8 cellular contexts compared by ENCODE assay signal in genomic region chr17:55750750-55751641, GRCh38. TPM values are rescaled to one million over a fixed set of nuclear protein-coding genes. Genes with fewer than 3 reads are reported as not detected.
A peak's percentile ranks its signal among the peaks of the same experiment; 100 is the strongest.
DNase-seq lines count a peak whose midpoint lies in the region; ATAC-seq, FAIRE-seq and TF ChIP-seq lines count a peak whose summit lies in the region.

Gene PCTP (plus strand): TSS chr17:55751051. CDS start chr17:55751104, 53 bp downstream.

- peaks cover 41% of the 10 kb centered on the region for H3K79me2 ChIP-seq in mammary epithelial cell (ENCODE audit: insufficient read depth, low read length)

- H3K9me3 ChIP-seq in mammary epithelial cell (replicated peaks; ENCODE audit: insufficient read depth, low read length) = no peaks in the 10 kb centered on the region
- no peaks in the 10 kb centered on the region for H3K9me3 ChIP-seq in iPS-20b (ENCODE audit: insufficient read depth, low read depth, low read length)
- no peaks in the 10 kb centered on the region for H3K9me3 ChIP-seq in small intestine (ENCODE audit: control insufficient read depth, low read depth)

- dilution Hi-C loops in mammary epithelial cell (cut with HindIII; ENCODE audit: low sequenced_read_pairs) = loop anchor here (25.0 kb wide), 1 partner anchor 214 kb away; no protein-coding TSS in a partner anchor

- peak; percentile 5 for FAIRE-seq in small intestine (lab: Jason Lieb, UNC)

- in situ Hi-C loops in mammary epithelial cell (cut with MboI; ENCODE audit: low sequenced_read_pairs in 2 of 2) = no loop called here

- peak; percentile 72 to 79 for DNase-seq in NCI-H2081 (lab: John Stamatoyannopoulos, UW)
- peak; percentile 92 for DNase-seq in mammary epithelial cell
- peak; percentile 94 for DNase-seq in small intestine
- DNase-seq in NCI-H2107 treated with DMSO at 0.1 percent for 48 hours (lab: John Stamatoyannopoulos, UW; ENCODE audit: unreplicated experiment) = no peak

- H3K4me2 ChIP-seq in mammary epithelial cell (ENCODE audit: insufficient read depth, low read depth, low read length) = peak within 1 kb of the TSS; percentile 82

- peak within 1 kb of the TSS; percentile 8 for H3K9ac ChIP-seq in mammary epithelial cell (ENCODE audit: insufficient read depth, low read length)
- peak within 1 kb of the TSS; percentile 68; the same call in 1 of the 2 replicates for H3K9ac ChIP-seq in iPS-20b (ENCODE audit: low read depth, low read length)

- H4K20me1 ChIP-seq in mammary epithelial cell (ENCODE audit: insufficient read depth, low read length) = no peaks in the 10 kb centered on the region

- H2AFZ ChIP-seq in mammary epithelial cell (ENCODE audit: low read depth, low read length) = peak within 1 kb of the TSS; percentile 89

- peak within 1 kb of the TSS; percentile 62 to 90 (median 78) for H3K4me3 ChIP-seq in mammary epithelial cell (replicated peaks in 1 of 3; ENCODE audit: insufficient read depth in 1 of 3, low read depth in 2 of 3, low read length in 3 of 3)
- H3K4me3 ChIP-seq in iPS-20b (ENCODE audit: low read length) = peak within 1 kb of the TSS; percentile 82
- H3K4me3 ChIP-seq in small intestine (ENCODE audit: low read depth in 1 of 2, low read length in 2 of 2) = peak within 1 kb of the TSS; percentile 72 to 74

- peak; percentile 63 for TF ChIP-seq POLR2A in GM15510 (IDR thresholded peaks at IDR 0.05; ENCODE audit: borderline replicate concordance, extremely low read depth, insufficient read length)

- CTCF ChIA-PET in mammary epithelial cell (lab: Charles Lee; ENCODE audit: low non-redundant PET) = interaction anchor here (0.6 kb wide), 2 partner anchors 109 to 740 kb away, joined by 4 to 5 read pairs; no protein-coding TSS in a partner anchor

- H3K4me1 ChIP-seq in mammary epithelial cell (ENCODE audit: insufficient read depth, low read length) (peaks cover 12% of the 10 kb centered on the region), iPS-20b (ENCODE audit: insufficient read depth, low read length) (peaks cover 5% of the 10 kb centered on the region; the same call in 1 of the 2 replicates), small intestine (ENCODE audit: control insufficient read depth in 2 of 2, insufficient read depth in 1 of 2, low read depth in 1 of 2, low read length in 1 of 2) (peaks cover 0 to 6% of the 10 kb centered on the region in 2 donors)

- intact Hi-C loops in mammary epithelial cell (cut with micrococcal nuclease) = loop anchor here (1.0 kb wide), 1 partner anchor 19 kb away; no protein-coding TSS in a partner anchor

- TF ChIP-seq CTCF in VCaP (conservative IDR thresholded peaks at IDR 0.05) (peak; percentile 64), mammary epithelial cell (conservative IDR thresholded peaks at IDR 0.05 in 1 of 2, IDR thresholded peaks at IDR 0.05 in 1 of 2; ENCODE audit: extremely low read depth in 1 of 2, insufficient read depth in 1 of 2, low read depth in 1 of 2, low read length in 2 of 2) (peak; percentile 20 to 63)

- peak; percentile 99 for ATAC-seq in HG02870 (IDR thresholded peaks at IDR 0.05; ENCODE audit: unreplicated experiment)

- no TSS peak for BruUV-seq in mammary epithelial cell (replicated peaks; lab: Mats Ljungman, UMichigan)

- under 1% methylated on average over 22 of the region's 53 CpGs for WGBS in mammary epithelial cell (ENCODE audit: low coverage, missing lambda C conversion rate)
- WGBS in small intestine, 3 donors = 0 to 1% (median 1%) methylated on average over 50 to 53 of the region's 53 CpGs

- H3K27ac ChIP-seq in VCaP (peak within 1 kb of the TSS; percentile 83), mammary epithelial cell (ENCODE audit: insufficient read depth, low read depth, low read length) (peak within 1 kb of the TSS; percentile 29), iPS-20b (ENCODE audit: low read length) (no peak within 1 kb of the TSS), small intestine (ENCODE audit: low read depth in 1 of 2, low read length in 1 of 2) (peak within 1 kb of the TSS; percentile 62 to 85)

- H3K36me3 ChIP-seq in mammary epithelial cell (ENCODE audit: insufficient read depth, low read length) (no peaks in the 10 kb centered on the region), iPS-20b (ENCODE audit: insufficient read depth, low read depth, low read length) (no peaks in the 10 kb centered on the region), small intestine (ENCODE audit: control insufficient read depth in 2 of 2, insufficient read depth in 2 of 2, low read length in 2 of 2) (no peaks in the 10 kb centered on the region)

- H3K27me3 ChIP-seq in mammary epithelial cell (ENCODE audit: insufficient read depth, low read length) (no peaks in the 10 kb centered on the region), iPS-20b (ENCODE audit: insufficient read depth, low read length) (no peaks in the 10 kb centered on the region), small intestine (ENCODE audit: control insufficient read depth in 2 of 2, insufficient read depth in 2 of 2, low read length in 2 of 2) (no peaks in the 10 kb centered on the region)

RNA-seq across cellular contexts. Expression of gene PCTP, which starts in this region (rescaled TPM):
- 10 to 100 TPM; 16.3 to 27.8 TPM for total RNA-seq in mammary epithelial cell
- polyA plus RNA-seq in mammary epithelial cell = 22.5 TPM
- 11.3 TPM for polyA minus RNA-seq in mammary epithelial cell
- polyA plus RNA-seq in small intestine = 10 to 100 TPM; 22.4 to 33.5 (median 27.1) TPM
